8 cellular contexts compared by ENCODE assay signal in the genomic region with DNA sequence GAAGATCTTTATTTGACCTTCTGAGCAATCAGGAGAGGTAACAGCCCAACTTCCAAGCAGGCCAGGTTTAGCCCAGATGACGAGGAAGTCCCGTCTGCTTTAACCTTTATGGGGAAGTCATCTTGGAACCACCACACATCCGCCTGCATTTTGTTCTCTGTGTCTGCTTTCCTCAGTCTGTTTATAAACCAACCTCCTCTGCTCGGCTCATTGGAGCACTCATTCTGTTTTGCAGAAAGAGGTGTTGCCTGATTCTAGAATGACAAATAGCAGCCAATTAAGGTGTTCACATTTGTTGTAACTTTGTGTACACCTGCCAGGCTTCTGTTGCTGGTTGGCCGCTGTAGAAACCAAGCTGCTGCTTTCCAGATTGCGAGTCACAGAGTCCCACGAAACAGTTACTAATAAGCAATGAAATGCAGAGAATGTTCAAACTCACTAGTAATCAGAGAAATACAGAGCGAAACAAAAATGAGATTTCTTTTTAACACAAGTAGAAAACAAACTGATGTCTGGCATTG.
DNase-seq lines count a peak whose midpoint lies in the region; ATAC-seq, FAIRE-seq and TF ChIP-seq lines count a peak whose summit lies in the region.

No MANE protein-coding gene starts in this region.

- peak overlapping the region; percentile 78 for H2BK120ac ChIP-seq in mesenchymal stem cell (ENCODE audit: low read depth, low read length)

- H2BK5ac ChIP-seq in mesenchymal stem cell (ENCODE audit: low read depth, low read length, poor library complexity, severe bottlenecking) = peak overlapping the region; percentile 10

- peaks cover 15% of the 10 kb centered on the region for H3K79me1 ChIP-seq in mesenchymal stem cell (replicated peaks; ENCODE audit: low read length, poor library complexity, severe bottlenecking)

- POLR2A ChIA-PET in AG04450 (lab: Yijun Ruan, JAX) = interaction anchor here (0.9 to 1.7 kb wide), 3 partner anchors 13 to 40 kb away, joined by 3 to 8 read pairs (median 7); no protein-coding TSS in a partner anchor

- peaks cover 56% of the 10 kb centered on the region for H3K4me1 Mint-ChIP-seq in astrocyte (ENCODE audit: low read depth, unreplicated experiment)

- H3K14ac ChIP-seq in mesenchymal stem cell (ENCODE audit: low read length in 2 of 2) = no peak overlapping the region

- no peak overlapping the region for H2BK15ac ChIP-seq in mesenchymal stem cell (ENCODE audit: low read depth, poor library complexity, severe bottlenecking)

- no peak overlapping the region for H3K23ac ChIP-seq in mesenchymal stem cell (ENCODE audit: low read length in 2 of 2)

- no peak for FAIRE-seq in astrocyte (lab: Jason Lieb, UNC)

- H3K4me2 ChIP-seq in astrocyte (ENCODE audit: low read length) (peak overlapping the region; percentile 81), mesenchymal stem cell (ENCODE audit: low read length, poor library complexity, severe bottlenecking) (peak overlapping the region; percentile 31)

- H3K27ac Mint-ChIP-seq in astrocyte (ENCODE audit: unreplicated experiment) = peak overlapping the region; percentile 95

- H3K27me3 ChIP-seq in AG04450 (ENCODE audit: control insufficient read depth, insufficient read depth, low read length) = no peaks in the 10 kb centered on the region
- H3K27me3 ChIP-seq in astrocyte (ENCODE audit: insufficient read depth, low read length) = no peaks in the 10 kb centered on the region
- no peaks in the 10 kb centered on the region for H3K27me3 ChIP-seq in mesenchymal stem cell (ENCODE audit: control insufficient read depth in 1 of 2, insufficient read depth in 1 of 2, low read length in 2 of 2)

- H3K27ac ChIP-seq in AG04450 (ENCODE audit: low read depth, low read length) = peak overlapping the region; percentile 92
- H3K27ac ChIP-seq in astrocyte (ENCODE audit: low read depth, low read length) = peak overlapping the region; percentile 96
- peak overlapping the region; percentile 82 for H3K27ac ChIP-seq in mesenchymal stem cell (ENCODE audit: low read length, poor library complexity, severe bottlenecking)

- peak overlapping the region; percentile 59 for H4K8ac ChIP-seq in mesenchymal stem cell (ENCODE audit: low read length)

- WGBS in mesenchymal stem cell = 28% methylated on average over 5 of the region's 8 CpGs

- peaks cover 63% of the 10 kb centered on the region for H3K4me1 ChIP-seq in astrocyte (ENCODE audit: insufficient read depth, low read length)
- H3K4me1 ChIP-seq in mesenchymal stem cell (ENCODE audit: control insufficient read depth, insufficient read depth, low read depth, low read length) = peaks cover 43% of the 10 kb centered on the region

- H3K4me3 Mint-ChIP-seq in astrocyte (ENCODE audit: unreplicated experiment) = no peak overlapping the region

- peak overlapping the region; percentile 87 to 96 for H3K18ac ChIP-seq in mesenchymal stem cell (ENCODE audit: low read depth in 1 of 2, low read length in 2 of 2)

- H2AFZ ChIP-seq in astrocyte (ENCODE audit: low read depth, low read length) (no peak overlapping the region), mesenchymal stem cell (ENCODE audit: low read depth, low read length) (no peak overlapping the region)

- H3K4me3 ChIP-seq in AG04450 (ENCODE audit: low read depth, low read length) (no peak overlapping the region), NB4 (ENCODE audit: low read depth, low read length) (no peak overlapping the region), astrocyte (ENCODE audit: insufficient read depth, low read depth, low read length) (no peak overlapping the region), mesenchymal stem cell (ENCODE audit: insufficient read depth in 1 of 2, low read depth in 1 of 2, low read length in 2 of 2) (peak overlapping the region in 1 of 2 experiments; percentile 57)

- H2AK5ac ChIP-seq in mesenchymal stem cell (ENCODE audit: low read length, severe bottlenecking) = peak overlapping the region; percentile 82

- peak overlapping the region; percentile 79 for H3K9ac ChIP-seq in astrocyte (ENCODE audit: low read length)
- peak overlapping the region; percentile 88 for H3K9ac ChIP-seq in mesenchymal stem cell (ENCODE audit: low read length)

- ATAC-seq in GM19467 (IDR thresholded peaks at IDR 0.05; ENCODE audit: unreplicated experiment) = peak; percentile 31

- H3K27me3 Mint-ChIP-seq in astrocyte (ENCODE audit: low read depth, unreplicated experiment) = no peaks in the 10 kb centered on the region

- no peaks in the 10 kb centered on the region for H3K36me3 Mint-ChIP-seq in astrocyte (ENCODE audit: low read depth, unreplicated experiment)

- no peaks in the 10 kb centered on the region for H3K79me2 ChIP-seq in astrocyte (ENCODE audit: insufficient read depth, low read length)

- TF ChIP-seq POLR2A in NB4 (IDR thresholded peaks at IDR 0.05; ENCODE audit: extremely low read depth, insufficient read length) = no peak

- H3K9me3 ChIP-seq in AG04450 (ENCODE audit: control insufficient read depth, insufficient read depth, low read length) = peaks cover 3% of the 10 kb centered on the region
- no peaks in the 10 kb centered on the region for H3K9me3 ChIP-seq in astrocyte (ENCODE audit: insufficient read depth, low read depth, low read length)
- no peaks in the 10 kb centered on the region for H3K9me3 ChIP-seq in mesenchymal stem cell (ENCODE audit: control insufficient read depth, low read length)

- no peak for TF ChIP-seq CTCF in AG04450 (IDR thresholded peaks at IDR 0.05; ENCODE audit: low read depth, low read length)
- TF ChIP-seq CTCF in NB4 (IDR thresholded peaks at IDR 0.05; ENCODE audit: low read depth, low read length) = no peak
- no peak for TF ChIP-seq CTCF in astrocyte (IDR thresholded peaks at IDR 0.05; ENCODE audit: insufficient read depth, low read depth, low read length)

- H2BK12ac ChIP-seq in mesenchymal stem cell (ENCODE audit: low read length in 2 of 2) = peak overlapping the region; percentile 52 to 59

- no peaks in the 10 kb centered on the region for H4K20me1 ChIP-seq in astrocyte (ENCODE audit: insufficient read depth, low read length)

- DNase-seq in AG04450 (ENCODE audit: low read depth, low spot score) = peak; percentile 36
- peak; percentile 65 for DNase-seq in NB4 (ENCODE audit: low read depth)
- DNase-seq in astrocyte (ENCODE audit: low read depth) = peak; percentile 66
- DNase-seq in mesenchymal stem cell = peak; percentile 69
- no peak for DNase-seq in NCI-H1092 treated with DMSO at 0.1 percent for 48 hours (lab: John Stamatoyannopoulos, UW)
- DNase-seq in cortex of kidney (lab: John Stamatoyannopoulos, UW) = no peak
- no peak for DNase-seq in cerebellar cortex (ENCODE audit: low spot score)

- H3K36me3 ChIP-seq in astrocyte (ENCODE audit: insufficient read depth, low read length) (no peaks in the 10 kb centered on the region), mesenchymal stem cell (ENCODE audit: control insufficient read depth in 1 of 2, insufficient read depth in 2 of 2, low read depth in 1 of 2, low read length in 2 of 2) (peaks cover 0 to 25% of the 10 kb centered on the region in 2 experiments)

- CTCF ChIA-PET in AG04450 (lab: Charles Lee) = interaction anchor here (0.5 to 2.6 kb wide), 3 partner anchors 47 to 143 kb away, joined by 3 to 15 read pairs (median 11); no protein-coding TSS in a partner anchor

- H3K4ac ChIP-seq in mesenchymal stem cell (ENCODE audit: low read depth in 1 of 2, low read length in 2 of 2) = peak overlapping the region; percentile 54 to 68

- peak overlapping the region; percentile 89 for H4K91ac ChIP-seq in mesenchymal stem cell (ENCODE audit: low read length)

- H3K9me3 Mint-ChIP-seq in astrocyte (ENCODE audit: unreplicated experiment) = no peaks in the 10 kb centered on the region

Comparison
In these comparisons a context has a peak if more than half of its experiments do, and no peak if none do; other contexts are left out.
1. DNase-seq: peak in AG04450 (single experiment), NB4 (single experiment), astrocyte (single experiment) and mesenchymal stem cell (single experiment); none in NCI-H1092 treated with DMSO at 0.1 percent for 48 hours (single experiment), cortex of kidney (single experiment) and cerebellar cortex (single experiment).
2. Peak in every context shown above with its lines, with median percentiles within 50 percentile points of each other: H3K27ac ChIP-seq.